ENCODE assay signal across 25 cellular contexts in genomic region chr21:31329431-31330143, GRCh38.
"Had no signal": no experiment of that assay in that cellular context is flagged by ENCODE, and none has a peak within 500 bp of the region (broad histone marks: within the 10 kb centered on the region; RNA-seq: fewer than 3 reads in every experiment).

No MANE protein-coding gene starts in this region.

- H3K27me3 Mint-ChIP-seq: naive B cell; natural killer cell treated with Interleukin-12 subunit alpha and Interleukin-12 subunit beta and Interleukin-15 and Interleukin-18, amount 100 ng/mL, for 72 hours; type B pancreatic cell had no signal

- H3K9me3 ChIP-seq: mucosa of descending colon, neutrophil, pancreas, testis had no signal

- H3K4me3 Mint-ChIP-seq: effector memory CD8-positive, alpha-beta T cell; memory B cell; naive B cell; natural killer cell treated with Interleukin-12 subunit alpha and Interleukin-12 subunit beta and Interleukin-15 and Interleukin-18, amount 100 ng/mL, for 72 hours; neural crest cell; type B pancreatic cell had no signal

- H3K36me3 Mint-ChIP-seq: naive B cell had no signal

- H3K27ac Mint-ChIP-seq: effector memory CD8-positive, alpha-beta T cell; memory B cell; type B pancreatic cell had no signal

- H3K27ac ChIP-seq: neutrophil, pancreas, testis, tibial artery had no signal

- ATAC-seq: effector memory CD8-positive, alpha-beta T cell; left ventricle myocardium superior; mucosa of descending colon; natural killer cell treated with Interleukin-12 subunit alpha and Interleukin-12 subunit beta and Interleukin-15 and Interleukin-18, amount 100 ng/mL, for 72 hours; pancreas; sciatic nerve had no signal

- H3K27me3 ChIP-seq: pancreas, testis, tibial artery had no signal

- H3K9me3 Mint-ChIP-seq: natural killer cell treated with Interleukin-12 subunit alpha and Interleukin-12 subunit beta and Interleukin-15 and Interleukin-18, amount 100 ng/mL, for 72 hours; neural crest cell; type B pancreatic cell had no signal

- H3K4me1 ChIP-seq: pancreas, testis, tibial artery had no signal

- DNase-seq: cortex of kidney; effector memory CD8-positive, alpha-beta T cell; left ventricle myocardium superior; mucosa of descending colon; naive B cell; pancreas; stimulated activated CD4-positive, alpha-beta T cell treated with anti-CD3 and anti-CD28 coated beads, Interleukin-12 subunit alpha, Interleukin-12 subunit beta, amount 100 ng/mL, for 4 hours; stimulated activated CD4-positive, alpha-beta T cell treated with anti-CD3 and anti-CD28 coated beads, Interleukin-1b, Interleukin-23, amount 100 ng/mL, for 48 hours; stimulated activated CD4-positive, alpha-beta T cell treated with anti-CD3 and anti-CD28 coated beads, Interleukin-4, amount 100 ng/mL, for 1 hour; stimulated activated CD8-positive, alpha-beta memory T cell treated with anti-CD3 and anti-CD28 coated beads, Interleukin-4, amount 100 ng/mL, for 48 hours; stimulated activated naive CD4-positive, alpha-beta T cell; substantia nigra; testis; tibial artery had no signal

- FAIRE-seq: endometrium, frontal cortex, keratinocyte, pancreas had no signal

- H3K36me3 ChIP-seq: neutrophil, pancreas, tibial artery had no signal

- H3K4me3 ChIP-seq: lung, mucosa of descending colon, pancreas, smooth muscle cell, testis, tibial artery had no signal

- H3K4me2 ChIP-seq: smooth muscle cell had no signal
